Comparison of ENCODE assay signal across 13 cellular contexts in genomic region chr17:31802502-31802901, GRCh38. TPM values are rescaled to one million over a fixed set of nuclear protein-coding genes. Genes with fewer than 3 reads are reported as not detected.
A peak's percentile ranks its signal among the peaks of the same experiment; 100 is the strongest.
DNase-seq lines count a peak whose midpoint lies in the region; ATAC-seq and TF ChIP-seq lines count a peak whose summit lies in the region.
"Had no signal": no experiment of that assay in that cellular context is flagged by ENCODE, and none has a peak within 500 bp of the region (broad histone marks: within the 10 kb centered on the region; RNA-seq: fewer than 3 reads in every experiment).

No MANE protein-coding gene starts in this region.

- H2AFZ ChIP-seq in neural progenitor cell (replicated peaks) (peak overlapping the region; percentile 39), mesenchymal stem cell (ENCODE audit: low read depth, low read length) (no peak overlapping the region)

- no peak overlapping the region for H2AK5ac ChIP-seq in mesenchymal stem cell (ENCODE audit: low read length, severe bottlenecking)

- H3K27ac ChIP-seq in neural progenitor cell: no peak overlapping the region
- H3K27ac ChIP-seq in mesenchymal stem cell (ENCODE audit: low read length, poor library complexity, severe bottlenecking): no peak overlapping the region
- H3K27ac ChIP-seq: esophagus muscularis mucosa had no signal

- no peak overlapping the region for H3K18ac ChIP-seq in mesenchymal stem cell (ENCODE audit: low read depth in 1 of 2, low read length in 2 of 2)

- TF ChIP-seq CTCF in NB4 (IDR thresholded peaks at IDR 0.05; ENCODE audit: low read depth, low read length) (no peak), WTC11 (IDR thresholded peaks at IDR 0.05) (no peak), neural progenitor cell (IDR thresholded peaks at IDR 0.05) (no peak)

- H2BK5ac ChIP-seq in mesenchymal stem cell (ENCODE audit: low read depth, low read length, poor library complexity, severe bottlenecking): no peak overlapping the region

- no peak overlapping the region for H2BK120ac ChIP-seq in mesenchymal stem cell (ENCODE audit: low read depth, low read length)

- no peaks in the 10 kb centered on the region for H3K79me1 ChIP-seq in mesenchymal stem cell (replicated peaks; ENCODE audit: low read length, poor library complexity, severe bottlenecking)

- H3F3A ChIP-seq in neural progenitor cell (ENCODE audit: low read depth): no peaks in the 10 kb centered on the region

- H4K91ac ChIP-seq in mesenchymal stem cell (ENCODE audit: low read length): no peak overlapping the region

- H3K14ac ChIP-seq in mesenchymal stem cell (ENCODE audit: low read length in 2 of 2): no peak overlapping the region

- no peak for TF ChIP-seq POLR2A in NB4 (IDR thresholded peaks at IDR 0.05; ENCODE audit: extremely low read depth, insufficient read length)

- POLR2A ChIA-PET in WTC11 (lab: Charles Lee): no interaction called here

- H3K36me3 ChIP-seq in neural progenitor cell (no peaks in the 10 kb centered on the region), mesenchymal stem cell (ENCODE audit: control insufficient read depth in 1 of 2, insufficient read depth in 2 of 2, low read depth in 1 of 2, low read length in 2 of 2) (no peaks in the 10 kb centered on the region)
- H3K36me3 ChIP-seq: esophagus muscularis mucosa had no signal

- CTCF ChIA-PET in WTC11 (lab: Charles Lee): interaction anchor here (0.6 to 1.2 kb wide), 2 partner anchors 40 to 457 kb away, joined by 3 read pairs; no protein-coding TSS in a partner anchor

- no peak overlapping the region for H4K8ac ChIP-seq in mesenchymal stem cell (ENCODE audit: low read length)

- no peak overlapping the region for H3K4me2 ChIP-seq in neural progenitor cell
- no peak overlapping the region for H3K4me2 ChIP-seq in mesenchymal stem cell (ENCODE audit: low read length, poor library complexity, severe bottlenecking)

- no peak overlapping the region for H3K9ac ChIP-seq in neural progenitor cell
- H3K9ac ChIP-seq in mesenchymal stem cell (ENCODE audit: low read length): no peak overlapping the region

- H3K9me3 Mint-ChIP-seq in WTC11 (no peaks in the 10 kb centered on the region), neural progenitor cell (no peaks in the 10 kb centered on the region)

- H4K20me1 ChIP-seq in neural progenitor cell (ENCODE audit: low read depth): no peaks in the 10 kb centered on the region

- H2BK12ac ChIP-seq in mesenchymal stem cell (ENCODE audit: low read length in 2 of 2): no peak overlapping the region

- H3K4me3 Mint-ChIP-seq in WTC11: no peak overlapping the region
- H3K4me3 Mint-ChIP-seq in neural progenitor cell: no peak overlapping the region

- no peak overlapping the region for H3K23ac ChIP-seq in mesenchymal stem cell (ENCODE audit: low read length in 2 of 2)

- no peak overlapping the region for H2BK15ac ChIP-seq in mesenchymal stem cell (ENCODE audit: low read depth, poor library complexity, severe bottlenecking)

- DNase-seq in Daoy (ENCODE audit: low read depth): peak; percentile 30
- peak; percentile 92 for DNase-seq in NB4 (ENCODE audit: low read depth)
- no peak for DNase-seq in WTC11 (ENCODE audit: low spot score)
- no peak for DNase-seq in neural progenitor cell (ENCODE audit: low spot score)
- DNase-seq in mesenchymal stem cell: no peak
- no peak for DNase-seq in NCI-H1105 treated with DMSO at 0.1 percent for 48 hours (lab: John Stamatoyannopoulos, UW)
- DNase-seq: Calu3; GOT3; NCI-H1694 treated with DMSO at 0.1 percent for 48 hours; stimulated activated CD4-positive, alpha-beta T cell treated with anti-CD3 and anti-CD28 coated beads, Interleukin-4, amount 100 ng/mL, for 4 hours had no signal

- no peaks in the 10 kb centered on the region for H3K79me2 ChIP-seq in neural progenitor cell (ENCODE audit: low read depth)

- H3K36me3 Mint-ChIP-seq in WTC11 (no peaks in the 10 kb centered on the region), neural progenitor cell (no peaks in the 10 kb centered on the region)

- H3K4me1 ChIP-seq in neural progenitor cell: no peaks in the 10 kb centered on the region
- H3K4me1 ChIP-seq in mesenchymal stem cell (ENCODE audit: control insufficient read depth, insufficient read depth, low read depth, low read length): peaks cover 1% of the 10 kb centered on the region
- H3K4me1 ChIP-seq: esophagus muscularis mucosa had no signal

- H3K27me3 Mint-ChIP-seq in WTC11 (ENCODE audit: low read depth) (no peaks in the 10 kb centered on the region; the same call in 1 of the 2 replicates), neural progenitor cell (ENCODE audit: insufficient read depth, low read depth) (peaks cover 4% of the 10 kb centered on the region)

- H3K27ac Mint-ChIP-seq in WTC11: no peak overlapping the region
- H3K27ac Mint-ChIP-seq in neural progenitor cell: no peak overlapping the region

- H3K9me3 ChIP-seq in neural progenitor cell (ENCODE audit: low read depth) (no peaks in the 10 kb centered on the region), mesenchymal stem cell (ENCODE audit: control insufficient read depth, low read length) (no peaks in the 10 kb centered on the region)
- H3K9me3 ChIP-seq: esophagus muscularis mucosa had no signal

- ATAC-seq in WTC11 (no peak), HG03469 (IDR thresholded peaks at IDR 0.05; ENCODE audit: unreplicated experiment) (no peak), GM19397 (IDR thresholded peaks at IDR 0.05; ENCODE audit: unreplicated experiment) (no peak)

- no peak overlapping the region for H3K4ac ChIP-seq in mesenchymal stem cell (ENCODE audit: low read depth in 1 of 2, low read length in 2 of 2)

- no peak overlapping the region for H3K4me3 ChIP-seq in NB4 (ENCODE audit: low read depth, low read length)
- no peak overlapping the region for H3K4me3 ChIP-seq in neural progenitor cell
- no peak overlapping the region for H3K4me3 ChIP-seq in mesenchymal stem cell (ENCODE audit: insufficient read depth in 1 of 2, low read depth in 1 of 2, low read length in 2 of 2)
- H3K4me3 ChIP-seq: esophagus muscularis mucosa had no signal

- H3K27me3 ChIP-seq in neural progenitor cell: no peaks in the 10 kb centered on the region
- no peaks in the 10 kb centered on the region for H3K27me3 ChIP-seq in mesenchymal stem cell (ENCODE audit: control insufficient read depth in 1 of 2, insufficient read depth in 1 of 2, low read length in 2 of 2)
- H3K27me3 ChIP-seq: esophagus muscularis mucosa had no signal

- 88% methylated on average over 2 of the region's 2 CpGs for WGBS in mesenchymal stem cell

- H3K4me1 Mint-ChIP-seq in WTC11: no peaks in the 10 kb centered on the region
- H3K4me1 Mint-ChIP-seq in neural progenitor cell: no peaks in the 10 kb centered on the region

TF ChIP-seq in WTC11, 78 proteins besides CTCF, POLR2A, EP300 and RAD21:
- TF ChIP-seq E2F1 (CRISPR knock-in tag; IDR thresholded peaks at IDR 0.05) (no peak), NFYB (CRISPR knock-in tag; conservative IDR thresholded peaks at IDR 0.05; ENCODE audit: low read depth) (peak; percentile 45; the same call in 1 of the 2 replicates)
TF ChIP-seq in WTC11: peak in this region for 1.

RNA-seq across cellular contexts. Expression of gene COPRS, which starts 56.5 kb away (rescaled TPM):
- total RNA-seq in Daoy (2014; rRNA removed; shearing (Covaris generic)): 194 and 199 TPM in 2 replicates
- total RNA-seq in WTC11 (2021): 37.5 to 41.2 TPM (median 39.1 TPM) in 3 replicates
- 37.9 and 51.3 TPM in 2 replicates for total RNA-seq in neural progenitor cell (ENCODE audit: low replicate concordance)
- polyA plus RNA-seq in mesenchymal stem cell (2013, experiment 1 of 2): 51.7 TPM
- polyA plus RNA-seq in mesenchymal stem cell (2013, experiment 2 of 2): 50.7 TPM

Comparison
In these comparisons a context has a peak if more than half of its experiments do, and no peak if none do; other contexts are left out.
1. DNase-seq: peak in Daoy (single experiment) and NB4 (single experiment); none in WTC11 (single experiment), neural progenitor cell (single experiment), mesenchymal stem cell (single experiment) and NCI-H1105 treated with DMSO at 0.1 percent for 48 hours (single experiment).